ENCODE assay signal across 15 cellular contexts in the genomic region with DNA sequence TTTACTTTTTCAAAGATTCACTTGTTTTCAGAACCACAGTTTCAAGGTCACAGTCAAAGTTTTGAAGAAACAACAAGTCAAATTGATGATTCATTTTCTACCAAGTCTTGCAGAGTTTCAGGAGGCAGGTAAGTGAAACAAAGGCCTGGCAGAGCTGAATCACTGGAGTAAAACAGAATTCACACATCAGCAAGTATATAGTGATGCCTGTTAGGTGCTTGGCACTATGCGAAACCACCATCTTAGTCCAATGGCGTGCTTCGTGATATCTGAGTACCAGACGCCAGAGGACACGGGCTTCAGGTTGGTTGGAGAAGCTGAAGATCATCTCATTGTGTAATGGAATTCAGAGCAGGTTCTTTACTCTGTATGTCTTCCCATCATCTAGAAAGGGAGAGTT.
DNase-seq lines count a peak whose midpoint lies in the region; ATAC-seq and TF ChIP-seq lines count a peak whose summit lies in the region.
"Had no signal": no experiment of that assay in that cellular context is flagged by ENCODE, and none has a peak within 500 bp of the region (broad histone marks: within the 10 kb centered on the region; RNA-seq: fewer than 3 reads in every experiment).

No MANE protein-coding gene starts in this region.

- peaks cover 16% of the 10 kb centered on the region for H3K4me1 Mint-ChIP-seq in activated T-helper 1 cell treated with anti-CD3 and anti-CD28 coated beads, Interleukin-12 subunit alpha, Interleukin-12 subunit beta, Interleukin-2, Interleukin-4 antibody, amounts not matched to agents 30 ng/mL and 10 ng/mL and 1 ng/mL, durations not matched to agents 14 hours and 24 hours and 36 hours (ENCODE audit: low read depth)
- H3K4me1 Mint-ChIP-seq in naive B cell, result peaks cover 5 to 23% (median 14%) of the 10 kb centered on the region in 3 donors
- H3K4me1 Mint-ChIP-seq in stimulated activated naive CD8-positive, alpha-beta T cell treated with anti-CD3 and anti-CD28 coated beads, Interleukin-15, amount 100 ng/mL, for 72 hours, result peaks cover 26% of the 10 kb centered on the region

- no peak for TF ChIP-seq POLR2A in erythroblast (IDR thresholded peaks at IDR 0.05; ENCODE audit: low read length)

- H3K36me3 Mint-ChIP-seq in activated T-helper 1 cell treated with anti-CD3 and anti-CD28 coated beads, Interleukin-12 subunit alpha, Interleukin-12 subunit beta, Interleukin-2, Interleukin-4 antibody, amounts not matched to agents 30 ng/mL and 10 ng/mL and 1 ng/mL, durations not matched to agents 14 hours and 24 hours and 36 hours (ENCODE audit: low read depth), result peaks cover 43% of the 10 kb centered on the region
- H3K36me3 Mint-ChIP-seq in naive B cell, result peaks cover 19 to 30% of the 10 kb centered on the region in 2 donors

- DNase-seq in activated T-cell treated with anti-CD3 and anti-CD28 coated beads for 48 hours (ENCODE audit: low read depth) (peak; percentile 23), activated T-cell treated with anti-CD3 and anti-CD28 coated beads for 4 hours (no peak), naive B cell (no peak), NAMALWA (ENCODE audit: low spot score) (no peak), erythroblast (lab: John Stamatoyannopoulos, UW) (no peak)
- DNase-seq in activated T-helper 1 cell treated with anti-CD3 and anti-CD28 coated beads, Interleukin-12 subunit alpha, Interleukin-12 subunit beta, Interleukin-2, Interleukin-4 antibody, amounts not matched to agents 30 ng/mL and 10 ng/mL and 1 ng/mL, durations not matched to agents 14 hours and 24 hours and 36 hours (ENCODE audit: low spot score), result no peak
- DNase-seq in stimulated activated naive CD8-positive, alpha-beta T cell treated with anti-CD3 and anti-CD28 coated beads, Interleukin-15, amount 100 ng/mL, for 72 hours, result peak in 1 of 2 donors; percentile 36
- DNase-seq: activated CD8-positive, alpha-beta memory T cell treated with anti-CD3 and anti-CD28 coated beads, Interleukin-2, amount 50 U/mL, for 48 hours; Caco-2; heart left ventricle; NCI-H1694 treated with DMSO at 0.1 percent for 48 hours; NCI-H446 treated with DMSO at 0.1 percent for 48 hours; SIG-M5; T1000 had no signal

- H3K27ac Mint-ChIP-seq in activated T-helper 1 cell treated with anti-CD3 and anti-CD28 coated beads, Interleukin-12 subunit alpha, Interleukin-12 subunit beta, Interleukin-2, Interleukin-4 antibody, amounts not matched to agents 30 ng/mL and 10 ng/mL and 1 ng/mL, durations not matched to agents 14 hours and 24 hours and 36 hours, result peak overlapping the region; percentile 40
- peak overlapping the region in 4 of 6 donors; percentile 59 to 90 (median 70) for H3K27ac Mint-ChIP-seq in naive B cell
- H3K27ac Mint-ChIP-seq in stimulated activated naive CD8-positive, alpha-beta T cell treated with anti-CD3 and anti-CD28 coated beads, Interleukin-15, amount 100 ng/mL, for 72 hours, result peak overlapping the region in 1 of 2 donors; percentile 68

- intact Hi-C loops in activated T-helper 1 cell treated with anti-CD3 and anti-CD28 coated beads, Interleukin-12 subunit alpha, Interleukin-12 subunit beta, Interleukin-2, Interleukin-4 antibody, amounts not matched to agents 30 ng/mL and 10 ng/mL and 1 ng/mL, durations not matched to agents 14 hours and 24 hours and 36 hours (cut with micrococcal nuclease), result loop anchor here (1.0 to 2.0 kb wide), 3 partner anchors 19 to 41 kb away; no protein-coding TSS in a partner anchor

- ATAC-seq in naive B cell (ENCODE audit: low read depth in 2 of 2), result no peak
- ATAC-seq in stimulated activated naive CD8-positive, alpha-beta T cell treated with anti-CD3 and anti-CD28 coated beads, Interleukin-15, amount 100 ng/mL, for 72 hours, result peak; percentile 93
- ATAC-seq in HG03135 (IDR thresholded peaks at IDR 0.05; ENCODE audit: unreplicated experiment), result no peak
- ATAC-seq: heart left ventricle had no signal

- peaks cover 3% of the 10 kb centered on the region for H3K9me3 Mint-ChIP-seq in activated T-helper 1 cell treated with anti-CD3 and anti-CD28 coated beads, Interleukin-12 subunit alpha, Interleukin-12 subunit beta, Interleukin-2, Interleukin-4 antibody, amounts not matched to agents 30 ng/mL and 10 ng/mL and 1 ng/mL, durations not matched to agents 14 hours and 24 hours and 36 hours
- H3K9me3 Mint-ChIP-seq in naive B cell, result peaks cover 0 to 5% (median 0%) of the 10 kb centered on the region in 7 donors
- peaks cover 0 to 4% of the 10 kb centered on the region in 2 donors for H3K9me3 Mint-ChIP-seq in stimulated activated naive CD8-positive, alpha-beta T cell treated with anti-CD3 and anti-CD28 coated beads, Interleukin-15, amount 100 ng/mL, for 72 hours

- H3K27me3 Mint-ChIP-seq in activated T-helper 1 cell treated with anti-CD3 and anti-CD28 coated beads, Interleukin-12 subunit alpha, Interleukin-12 subunit beta, Interleukin-2, Interleukin-4 antibody, amounts not matched to agents 30 ng/mL and 10 ng/mL and 1 ng/mL, durations not matched to agents 14 hours and 24 hours and 36 hours (ENCODE audit: insufficient read depth), result no peaks in the 10 kb centered on the region
- no peaks in the 10 kb centered on the region for H3K27me3 Mint-ChIP-seq in naive B cell
- no peaks in the 10 kb centered on the region for H3K27me3 Mint-ChIP-seq in stimulated activated naive CD8-positive, alpha-beta T cell treated with anti-CD3 and anti-CD28 coated beads, Interleukin-15, amount 100 ng/mL, for 72 hours

- no peak overlapping the region for H3K4me3 Mint-ChIP-seq in activated T-helper 1 cell treated with anti-CD3 and anti-CD28 coated beads, Interleukin-12 subunit alpha, Interleukin-12 subunit beta, Interleukin-2, Interleukin-4 antibody, amounts not matched to agents 30 ng/mL and 10 ng/mL and 1 ng/mL, durations not matched to agents 14 hours and 24 hours and 36 hours
- H3K4me3 Mint-ChIP-seq in naive B cell, result no peak overlapping the region
- peak overlapping the region in 1 of 2 donors; percentile 7 for H3K4me3 Mint-ChIP-seq in stimulated activated naive CD8-positive, alpha-beta T cell treated with anti-CD3 and anti-CD28 coated beads, Interleukin-15, amount 100 ng/mL, for 72 hours
